ENCODE assay signal across 13 cellular contexts in the genomic region with DNA sequence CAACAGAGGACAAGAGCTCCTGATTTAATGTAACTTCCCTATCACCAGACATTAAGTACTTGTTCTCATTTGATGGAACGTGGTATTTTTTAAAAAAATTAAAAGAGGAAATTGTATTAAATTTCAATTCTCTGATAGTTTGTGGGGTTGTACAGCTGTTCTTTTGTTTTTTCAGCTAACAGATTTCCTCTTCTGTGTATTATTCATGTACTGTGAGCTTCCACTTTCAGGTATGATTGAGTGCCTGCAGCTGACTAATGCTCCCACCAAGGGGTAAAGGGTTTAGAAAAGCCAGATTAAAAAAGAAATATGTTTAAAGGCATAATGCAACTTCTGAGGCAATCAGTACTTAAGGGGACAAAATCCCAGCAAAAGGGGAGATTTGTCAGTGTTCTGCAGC.
DNase-seq lines count a peak whose midpoint lies in the region; ATAC-seq and TF ChIP-seq lines count a peak whose summit lies in the region.
"Had no signal": no experiment of that assay in that cellular context is flagged by ENCODE, and none has a peak within 500 bp of the region (broad histone marks: within the 10 kb centered on the region; RNA-seq: fewer than 3 reads in every experiment).

No MANE protein-coding gene starts in this region.

- peak; percentile 49 to 54 for ATAC-seq in activated T-cell treated with anti-CD3 and anti-CD28 coated beads, Interleukin-2, amount 50 U/mL, for 72 hours (replicated peaks in 1 of 2)
- no peak for ATAC-seq in omental fat pad (ENCODE audit: low FRiP score)

- no peaks in the 10 kb centered on the region for H3K9me3 Mint-ChIP-seq in activated T-cell treated with anti-CD3 and anti-CD28 coated beads, Interleukin-2, amount 50 U/mL, for 72 hours

- peaks cover 29% of the 10 kb centered on the region for H3K4me1 Mint-ChIP-seq in activated T-cell treated with anti-CD3 and anti-CD28 coated beads, Interleukin-2, amount 50 U/mL, for 72 hours (ENCODE audit: low read depth)

- peak in 1 of 2 donors; percentile 6 for DNase-seq in activated T-cell treated with anti-CD3 and anti-CD28 coated beads, Interleukin-2, amount 50 U/mL, for 72 hours
- no peak for DNase-seq in activated T-cell treated with anti-CD3 and anti-CD28 coated beads, Interleukin-2, amount 50 U/mL, for 48 hours
- peak; percentile 11 for DNase-seq in astrocyte of the hippocampus (ENCODE audit: low read depth, low spot score)
- peak; percentile 5 for DNase-seq in kidney tubule cell (ENCODE audit: low spot score)
- no peak for DNase-seq in NCI-H1092 (lab: John Stamatoyannopoulos, UW)
- no peak for DNase-seq in activated gamma-delta T cell treated with Interleukin-2 at 50 U/mL for 16 hours
- DNase-seq in omental fat pad (ENCODE audit: low spot score): no peak
- no peak for DNase-seq in hypothalamus (lab: John Stamatoyannopoulos, UW)
- DNase-seq: C1 segment of cervical spinal cord, DMS153, NCI-H1048, NCI-H345, SHP77 treated with DMSO at 0.1 percent for 48 hours had no signal

- TF ChIP-seq CTCF in omental fat pad (IDR thresholded peaks at IDR 0.05): no peak

- H3K4me3 Mint-ChIP-seq in activated T-cell treated with anti-CD3 and anti-CD28 coated beads, Interleukin-2, amount 50 U/mL, for 72 hours: no peak overlapping the region

- H3K27me3 Mint-ChIP-seq in activated T-cell treated with anti-CD3 and anti-CD28 coated beads, Interleukin-2, amount 50 U/mL, for 72 hours (ENCODE audit: low read depth): peaks cover 18% of the 10 kb centered on the region

- no peaks in the 10 kb centered on the region for H3K36me3 Mint-ChIP-seq in activated T-cell treated with anti-CD3 and anti-CD28 coated beads, Interleukin-2, amount 50 U/mL, for 72 hours (ENCODE audit: insufficient read depth in 2 of 2)

- H3K27ac Mint-ChIP-seq in activated T-cell treated with anti-CD3 and anti-CD28 coated beads, Interleukin-2, amount 50 U/mL, for 72 hours: no peak overlapping the region

Comparison
In these comparisons a context has a peak if more than half of its experiments do, and no peak if none do; other contexts are left out.
1. DNase-seq: peak in astrocyte of the hippocampus (single experiment) and kidney tubule cell (single experiment); none in activated T-cell treated with anti-CD3 and anti-CD28 coated beads, Interleukin-2, amount 50 U/mL, for 48 hours (0 of 2), NCI-H1092 (single experiment), activated gamma-delta T cell treated with Interleukin-2 at 50 U/mL for 16 hours (single experiment), omental fat pad (single experiment) and hypothalamus (0 of 51).